9 cellular contexts compared by ENCODE assay signal in genomic region chr5:56480305-56481146, GRCh38.
DNase-seq lines count a peak whose midpoint lies in the region; ATAC-seq and TF ChIP-seq lines count a peak whose summit lies in the region.
"Had no signal": no experiment of that assay in that cellular context is flagged by ENCODE, and none has a peak within 500 bp of the region (broad histone marks: within the 10 kb centered on the region; RNA-seq: fewer than 3 reads in every experiment).

No MANE protein-coding gene starts in this region.

- H3K9me3 Mint-ChIP-seq in Calu3 (ENCODE audit: low read depth, unreplicated experiment) = no peaks in the 10 kb centered on the region
- H3K9me3 Mint-ChIP-seq in HFFc6 = no peaks in the 10 kb centered on the region
- H3K9me3 Mint-ChIP-seq in T-helper 1 cell treated with Interleukin-12 subunit alpha and Interleukin-12 subunit beta and Interleukin-4 antibody, amounts not matched to agents 30 μg/mL and 1 μg/mL, for 36 hours = no peaks in the 10 kb centered on the region

- peaks cover 28% of the 10 kb centered on the region for H3K4me1 Mint-ChIP-seq in Calu3 (ENCODE audit: low read depth, unreplicated experiment)
- peaks cover 33% of the 10 kb centered on the region for H3K4me1 Mint-ChIP-seq in HFFc6 (ENCODE audit: low read depth)
- peaks cover 38% of the 10 kb centered on the region for H3K4me1 Mint-ChIP-seq in T-helper 1 cell treated with Interleukin-12 subunit alpha and Interleukin-12 subunit beta and Interleukin-4 antibody, amounts not matched to agents 30 μg/mL and 1 μg/mL, for 36 hours (ENCODE audit: low read depth)

- DNase-seq in Calu3 (peak; percentile 60), HFFc6 (peak; percentile 2), kidney tubule cell (ENCODE audit: low spot score) (peak; percentile 56), NCI-H524 treated with DMSO at 0.1 percent for 48 hours (lab: John Stamatoyannopoulos, UW) (no peak)

- peak overlapping the region; percentile 50 to 66 (median 57) for H3K4me3 ChIP-seq in skin epidermis
- H3K4me3 ChIP-seq: K562 had no signal

- CTCF ChIA-PET in Calu3 (lab: Charles Lee) = interaction anchor here (0.9 to 1.6 kb wide), 2 partner anchors 347 to 358 kb away, joined by 3 read pairs; no protein-coding TSS in a partner anchor

- ATAC-seq in HG02870 (IDR thresholded peaks at IDR 0.05; ENCODE audit: unreplicated experiment) = no peak
- ATAC-seq: K562 had no signal

- H3K27ac ChIP-seq in cingulate gyrus (ENCODE audit: low read depth, low read length) = peak overlapping the region; percentile 70
- peak overlapping the region; percentile 67 to 99 (median 97) for H3K27ac ChIP-seq in skin epidermis

- no peaks in the 10 kb centered on the region for H3K27me3 Mint-ChIP-seq in Calu3 (ENCODE audit: unreplicated experiment)
- H3K27me3 Mint-ChIP-seq in HFFc6 (ENCODE audit: insufficient read depth) = peaks cover 9% of the 10 kb centered on the region; the same call in 1 of the 2 replicates
- H3K27me3 Mint-ChIP-seq in T-helper 1 cell treated with Interleukin-12 subunit alpha and Interleukin-12 subunit beta and Interleukin-4 antibody, amounts not matched to agents 30 μg/mL and 1 μg/mL, for 36 hours (ENCODE audit: low read depth) = peaks cover 15% of the 10 kb centered on the region

- H3K27ac Mint-ChIP-seq in Calu3 (ENCODE audit: unreplicated experiment) (peak overlapping the region; percentile 81), HFFc6 (peak overlapping the region; percentile 6)
- peak overlapping the region; percentile 92 for H3K27ac Mint-ChIP-seq in T-helper 1 cell treated with Interleukin-12 subunit alpha and Interleukin-12 subunit beta and Interleukin-4 antibody, amounts not matched to agents 30 μg/mL and 1 μg/mL, for 36 hours

- peaks cover 14% of the 10 kb centered on the region for H3K36me3 Mint-ChIP-seq in Calu3 (ENCODE audit: insufficient read depth, unreplicated experiment)
- H3K36me3 Mint-ChIP-seq in HFFc6 (ENCODE audit: low read depth) = no peaks in the 10 kb centered on the region
- no peaks in the 10 kb centered on the region for H3K36me3 Mint-ChIP-seq in T-helper 1 cell treated with Interleukin-12 subunit alpha and Interleukin-12 subunit beta and Interleukin-4 antibody, amounts not matched to agents 30 μg/mL and 1 μg/mL, for 36 hours (ENCODE audit: low read depth)

- TSS peak; percentile 31 for BruUV-seq in Calu3 (replicated peaks; lab: Mats Ljungman, UMichigan)

- intact Hi-C loops in Calu3 (cut with micrococcal nuclease; ENCODE audit: unreplicated experiment) = no loop called here

- H3K4me3 Mint-ChIP-seq in Calu3 (ENCODE audit: low read depth, unreplicated experiment) = peak overlapping the region; percentile 68
- H3K4me3 Mint-ChIP-seq in HFFc6 = peak overlapping the region; percentile 88
- peak overlapping the region; percentile 77 for H3K4me3 Mint-ChIP-seq in T-helper 1 cell treated with Interleukin-12 subunit alpha and Interleukin-12 subunit beta and Interleukin-4 antibody, amounts not matched to agents 30 μg/mL and 1 μg/mL, for 36 hours

- TF ChIP-seq CTCF in Calu3 (IDR thresholded peaks at IDR 0.05; ENCODE audit: unreplicated experiment) = no peak
- TF ChIP-seq CTCF in HFFc6 (IDR thresholded peaks at IDR 0.05) = no peak

Comparison
In these comparisons a context has a peak if more than half of its experiments do, and no peak if none do; other contexts are left out.
1. H3K27ac Mint-ChIP-seq: peak in every context shown above with its lines; median percentile 92 in T-helper 1 cell treated with Interleukin-12 subunit alpha and Interleukin-12 subunit beta and Interleukin-4 antibody, amounts not matched to agents 30 μg/mL and 1 μg/mL, for 36 hours; 81 in Calu3; 6 in HFFc6.